In genomic region chr12:115937345-115937744, GRCh38 we compare ENCODE assay signal across 25 cellular contexts.
"Had no signal": no experiment of that assay in that cellular context is flagged by ENCODE, and none has a peak within 500 bp of the region (broad histone marks: within the 10 kb centered on the region; RNA-seq: fewer than 3 reads in every experiment).

No MANE protein-coding gene starts in this region.

- H3K36me3 Mint-ChIP-seq: stimulated activated effector memory CD8-positive, alpha-beta T cell treated with anti-CD3 and anti-CD28 coated beads, Interleukin-12 subunit alpha, Interleukin-12 subunit beta, amount 100 ng/mL, for 72 hours had no signal

- H3K9me3 ChIP-seq: esophagus squamous epithelium, gastrocnemius medialis, neutrophil, right lobe of liver, thyroid gland, vagina had no signal

- DNase-seq: dorsolateral prefrontal cortex; effector CD4-positive, alpha-beta T cell; esophagus squamous epithelium; gastrocnemius medialis; kidney; naive B cell; right lobe of liver; stimulated activated CD4-positive, alpha-beta T cell treated with anti-CD3 and anti-CD28 coated beads, Interleukin-12 subunit alpha, Interleukin-12 subunit beta, amount 100 ng/mL, for 4 hours; stimulated activated CD4-positive, alpha-beta T cell treated with anti-CD3 and anti-CD28 coated beads, Interleukin-1b, Interleukin-23, amount 100 ng/mL, for 48 hours; stimulated activated CD4-positive, alpha-beta T cell treated with anti-CD3 and anti-CD28 coated beads, Interleukin-4, amount 100 ng/mL, for 24 hours; stimulated activated naive CD4-positive, alpha-beta T cell treated with Interleukin-2 at 50 U/mL for 16 hours; stomach; thyroid gland; trophoblast cell had no signal

- H3K27me3 Mint-ChIP-seq: progenitor cell of endocrine pancreas had no signal

- H3K9ac ChIP-seq: parathyroid adenoma had no signal

- ATAC-seq: gastrocnemius medialis; left lobe of liver; natural killer cell treated with Interleukin-12 subunit alpha and Interleukin-12 subunit beta and Interleukin-15 and Interleukin-18, amount 100 ng/mL, for 72 hours; right lobe of liver; stimulated activated effector memory CD8-positive, alpha-beta T cell treated with anti-CD3 and anti-CD28 coated beads, Interleukin-12 subunit alpha, Interleukin-12 subunit beta, amount 100 ng/mL, for 72 hours had no signal

- H3K27ac ChIP-seq: dorsolateral prefrontal cortex, esophagus squamous epithelium, gastrocnemius medialis, neutrophil, parathyroid adenoma, right lobe of liver, stomach, thyroid gland, vagina had no signal

- H3K4me1 ChIP-seq: esophagus squamous epithelium, gastrocnemius medialis, parathyroid adenoma, right lobe of liver, stomach, thyroid gland, vagina had no signal

- H3K27me3 ChIP-seq: dorsolateral prefrontal cortex, esophagus squamous epithelium, gastrocnemius medialis, right lobe of liver, stomach, thyroid gland, vagina had no signal

- H3K4me3 ChIP-seq: dorsolateral prefrontal cortex, esophagus squamous epithelium, gastrocnemius medialis, lung, right lobe of liver, smooth muscle cell, stomach, thyroid gland, vagina had no signal

- H3K27ac Mint-ChIP-seq: memory B cell; natural killer cell treated with Interleukin-12 subunit alpha and Interleukin-12 subunit beta and Interleukin-15 and Interleukin-18, amount 100 ng/mL, for 72 hours; progenitor cell of endocrine pancreas; stimulated activated effector memory CD8-positive, alpha-beta T cell treated with anti-CD3 and anti-CD28 coated beads, Interleukin-12 subunit alpha, Interleukin-12 subunit beta, amount 100 ng/mL, for 72 hours had no signal

- H3K4me1 Mint-ChIP-seq: memory B cell; naive B cell; neural crest cell; stimulated activated effector memory CD8-positive, alpha-beta T cell treated with anti-CD3 and anti-CD28 coated beads, Interleukin-12 subunit alpha, Interleukin-12 subunit beta, amount 100 ng/mL, for 72 hours had no signal

- H3K36me3 ChIP-seq: esophagus squamous epithelium, gastrocnemius medialis, neutrophil, right lobe of liver, stomach, thyroid gland, vagina had no signal

- H3K4me3 Mint-ChIP-seq: memory B cell; naive B cell; natural killer cell treated with Interleukin-12 subunit alpha and Interleukin-12 subunit beta and Interleukin-15 and Interleukin-18, amount 100 ng/mL, for 72 hours; neural crest cell; stimulated activated effector memory CD8-positive, alpha-beta T cell treated with anti-CD3 and anti-CD28 coated beads, Interleukin-12 subunit alpha, Interleukin-12 subunit beta, amount 100 ng/mL, for 72 hours had no signal
